ENCODE assay signal across 1 cellular context in the genomic region with DNA sequence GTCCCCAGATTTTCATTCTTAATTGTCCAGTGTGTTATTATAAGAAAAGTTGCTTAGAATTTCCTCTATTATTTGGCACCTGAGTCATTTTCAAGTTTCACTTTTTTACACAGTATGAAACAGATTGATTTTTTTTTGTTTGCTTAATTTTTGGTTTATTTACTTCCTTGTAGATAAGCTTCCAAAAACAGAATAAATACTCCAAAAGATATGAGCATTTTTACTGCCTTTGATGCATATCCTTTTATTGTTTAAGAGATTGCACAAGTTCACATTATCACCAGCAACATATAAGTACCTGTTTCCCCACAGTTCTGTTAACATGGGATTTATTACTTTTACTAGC.
TF ChIP-seq lines count a peak whose summit lies in the region.

No MANE protein-coding gene starts in this region.

TF ChIP-seq in HepG2, 621 proteins besides CTCF, POLR2A, EP300 and RAD21 (continued from another document and continues in another):
- TF ChIP-seq, protein P1, sequence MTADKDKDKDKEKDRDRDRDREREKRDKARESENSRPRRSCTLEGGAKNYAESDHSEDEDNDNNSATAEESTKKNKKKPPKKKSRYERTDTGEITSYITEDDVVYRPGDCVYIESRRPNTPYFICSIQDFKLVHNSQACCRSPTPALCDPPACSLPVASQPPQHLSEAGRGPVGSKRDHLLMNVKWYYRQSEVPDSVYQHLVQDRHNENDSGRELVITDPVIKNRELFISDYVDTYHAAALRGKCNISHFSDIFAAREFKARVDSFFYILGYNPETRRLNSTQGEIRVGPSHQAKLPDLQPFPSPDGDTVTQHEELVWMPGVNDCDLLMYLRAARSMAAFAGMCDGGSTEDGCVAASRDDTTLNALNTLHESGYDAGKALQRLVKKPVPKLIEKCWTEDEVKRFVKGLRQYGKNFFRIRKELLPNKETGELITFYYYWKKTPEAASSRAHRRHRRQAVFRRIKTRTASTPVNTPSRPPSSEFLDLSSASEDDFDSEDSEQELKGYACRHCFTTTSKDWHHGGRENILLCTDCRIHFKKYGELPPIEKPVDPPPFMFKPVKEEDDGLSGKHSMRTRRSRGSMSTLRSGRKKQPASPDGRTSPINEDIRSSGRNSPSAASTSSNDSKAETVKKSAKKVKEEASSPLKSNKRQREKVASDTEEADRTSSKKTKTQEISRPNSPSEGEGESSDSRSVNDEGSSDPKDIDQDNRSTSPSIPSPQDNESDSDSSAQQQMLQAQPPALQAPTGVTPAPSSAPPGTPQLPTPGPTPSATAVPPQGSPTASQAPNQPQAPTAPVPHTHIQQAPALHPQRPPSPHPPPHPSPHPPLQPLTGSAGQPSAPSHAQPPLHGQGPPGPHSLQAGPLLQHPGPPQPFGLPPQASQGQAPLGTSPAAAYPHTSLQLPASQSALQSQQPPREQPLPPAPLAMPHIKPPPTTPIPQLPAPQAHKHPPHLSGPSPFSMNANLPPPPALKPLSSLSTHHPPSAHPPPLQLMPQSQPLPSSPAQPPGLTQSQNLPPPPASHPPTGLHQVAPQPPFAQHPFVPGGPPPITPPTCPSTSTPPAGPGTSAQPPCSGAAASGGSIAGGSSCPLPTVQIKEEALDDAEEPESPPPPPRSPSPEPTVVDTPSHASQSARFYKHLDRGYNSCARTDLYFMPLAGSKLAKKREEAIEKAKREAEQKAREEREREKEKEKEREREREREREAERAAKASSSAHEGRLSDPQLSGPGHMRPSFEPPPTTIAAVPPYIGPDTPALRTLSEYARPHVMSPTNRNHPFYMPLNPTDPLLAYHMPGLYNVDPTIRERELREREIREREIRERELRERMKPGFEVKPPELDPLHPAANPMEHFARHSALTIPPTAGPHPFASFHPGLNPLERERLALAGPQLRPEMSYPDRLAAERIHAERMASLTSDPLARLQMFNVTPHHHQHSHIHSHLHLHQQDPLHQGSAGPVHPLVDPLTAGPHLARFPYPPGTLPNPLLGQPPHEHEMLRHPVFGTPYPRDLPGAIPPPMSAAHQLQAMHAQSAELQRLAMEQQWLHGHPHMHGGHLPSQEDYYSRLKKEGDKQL (CRISPR knock-in tag; IDR thresholded peaks at IDR 0.05; ENCODE audit: low read depth): 0 out of 2 replicates have a peak, but pooled peaks have one; percentile 22
- peak; percentile 46; the same call in 1 of the 2 replicates for TF ChIP-seq SOX13 (IDR thresholded peaks at IDR 0.05)
- TF ChIP-seq SOX13 (CRISPR knock-in tag; conservative IDR thresholded peaks at IDR 0.05 in 1 of 2, IDR thresholded peaks at IDR 0.05 in 1 of 2): peak in 1 of 2 experiments; percentile 92; a peak in 2 of 4 replicates
- TF ChIP-seq SP1 (IDR thresholded peaks at IDR 0.05): no peak
- no peak for TF ChIP-seq SP1 (CRISPR knock-in tag; IDR thresholded peaks at IDR 0.05)
- TF ChIP-seq SETDB1 (CRISPR knock-in tag; IDR thresholded peaks at IDR 0.05; ENCODE audit: borderline replicate concordance): no peak
- TF ChIP-seq TCF7 (IDR thresholded peaks at IDR 0.05; ENCODE audit: low read depth): peak; percentile 82; the same call in 1 of the 2 replicates
- peak; percentile 73 for TF ChIP-seq TCF7L2 (IDR thresholded peaks at IDR 0.05; ENCODE audit: low read depth, low read length)
- peak; percentile 77; the same call in 1 of the 2 replicates for TF ChIP-seq GATA4 (IDR thresholded peaks at IDR 0.05; ENCODE audit: borderline replicate concordance, low read depth)
- no peak for TF ChIP-seq ZFP37 (CRISPR knock-in tag; IDR thresholded peaks at IDR 0.05; ENCODE audit: borderline replicate concordance)
- peak; percentile 49; the same call in 1 of the 2 replicates for TF ChIP-seq MED1 (CRISPR knock-in tag; IDR thresholded peaks at IDR 0.05)
- TF ChIP-seq, protein P2, sequence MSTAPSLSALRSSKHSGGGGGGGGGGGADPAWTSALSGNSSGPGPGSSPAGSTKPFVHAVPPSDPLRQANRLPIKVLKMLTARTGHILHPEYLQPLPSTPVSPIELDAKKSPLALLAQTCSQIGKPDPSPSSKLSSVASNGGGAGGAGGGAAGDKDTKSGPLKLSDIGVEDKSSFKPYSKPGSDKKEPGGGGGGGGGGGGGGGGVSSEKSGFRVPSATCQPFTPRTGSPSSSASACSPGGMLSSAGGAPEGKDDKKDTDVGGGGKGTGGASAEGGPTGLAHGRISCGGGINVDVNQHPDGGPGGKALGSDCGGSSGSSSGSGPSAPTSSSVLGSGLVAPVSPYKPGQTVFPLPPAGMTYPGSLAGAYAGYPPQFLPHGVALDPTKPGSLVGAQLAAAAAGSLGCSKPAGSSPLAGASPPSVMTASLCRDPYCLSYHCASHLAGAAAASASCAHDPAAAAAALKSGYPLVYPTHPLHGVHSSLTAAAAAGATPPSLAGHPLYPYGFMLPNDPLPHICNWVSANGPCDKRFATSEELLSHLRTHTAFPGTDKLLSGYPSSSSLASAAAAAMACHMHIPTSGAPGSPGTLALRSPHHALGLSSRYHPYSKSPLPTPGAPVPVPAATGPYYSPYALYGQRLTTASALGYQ (CRISPR knock-in tag; IDR thresholded peaks at IDR 0.05): peak; percentile 56; the same call in 1 of the 2 replicates
- TF ChIP-seq, protein P3, sequence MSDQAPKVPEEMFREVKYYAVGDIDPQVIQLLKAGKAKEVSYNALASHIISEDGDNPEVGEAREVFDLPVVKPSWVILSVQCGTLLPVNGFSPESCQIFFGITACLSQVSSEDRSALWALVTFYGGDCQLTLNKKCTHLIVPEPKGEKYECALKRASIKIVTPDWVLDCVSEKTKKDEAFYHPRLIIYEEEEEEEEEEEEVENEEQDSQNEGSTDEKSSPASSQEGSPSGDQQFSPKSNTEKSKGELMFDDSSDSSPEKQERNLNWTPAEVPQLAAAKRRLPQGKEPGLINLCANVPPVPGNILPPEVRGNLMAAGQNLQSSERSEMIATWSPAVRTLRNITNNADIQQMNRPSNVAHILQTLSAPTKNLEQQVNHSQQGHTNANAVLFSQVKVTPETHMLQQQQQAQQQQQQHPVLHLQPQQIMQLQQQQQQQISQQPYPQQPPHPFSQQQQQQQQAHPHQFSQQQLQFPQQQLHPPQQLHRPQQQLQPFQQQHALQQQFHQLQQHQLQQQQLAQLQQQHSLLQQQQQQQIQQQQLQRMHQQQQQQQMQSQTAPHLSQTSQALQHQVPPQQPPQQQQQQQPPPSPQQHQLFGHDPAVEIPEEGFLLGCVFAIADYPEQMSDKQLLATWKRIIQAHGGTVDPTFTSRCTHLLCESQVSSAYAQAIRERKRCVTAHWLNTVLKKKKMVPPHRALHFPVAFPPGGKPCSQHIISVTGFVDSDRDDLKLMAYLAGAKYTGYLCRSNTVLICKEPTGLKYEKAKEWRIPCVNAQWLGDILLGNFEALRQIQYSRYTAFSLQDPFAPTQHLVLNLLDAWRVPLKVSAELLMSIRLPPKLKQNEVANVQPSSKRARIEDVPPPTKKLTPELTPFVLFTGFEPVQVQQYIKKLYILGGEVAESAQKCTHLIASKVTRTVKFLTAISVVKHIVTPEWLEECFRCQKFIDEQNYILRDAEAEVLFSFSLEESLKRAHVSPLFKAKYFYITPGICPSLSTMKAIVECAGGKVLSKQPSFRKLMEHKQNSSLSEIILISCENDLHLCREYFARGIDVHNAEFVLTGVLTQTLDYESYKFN (CRISPR knock-in tag; conservative IDR thresholded peaks at IDR 0.05): peak; percentile 73
- TF ChIP-seq ATF4 (CRISPR knock-in tag; IDR thresholded peaks at IDR 0.05): 0 out of 4 replicates have a peak, but pooled peaks of 1 of the 2 experiments have one; percentile 24
- no peak for TF ChIP-seq FOXP1 (IDR thresholded peaks at IDR 0.05)
- TF ChIP-seq FOXP1 (CRISPR knock-in tag; IDR thresholded peaks at IDR 0.05): peak; percentile 76; the same call in 1 of the 2 replicates
- peak; percentile 75 for TF ChIP-seq FOXA3 (CRISPR knock-in tag; IDR thresholded peaks at IDR 0.05)
- TF ChIP-seq NFE2L1 (CRISPR knock-in tag; IDR thresholded peaks at IDR 0.05; ENCODE audit: borderline replicate concordance): no peak
- TF ChIP-seq ONECUT2 (CRISPR knock-in tag; IDR thresholded peaks at IDR 0.05): peak; percentile 74
- TF ChIP-seq, protein P4, sequence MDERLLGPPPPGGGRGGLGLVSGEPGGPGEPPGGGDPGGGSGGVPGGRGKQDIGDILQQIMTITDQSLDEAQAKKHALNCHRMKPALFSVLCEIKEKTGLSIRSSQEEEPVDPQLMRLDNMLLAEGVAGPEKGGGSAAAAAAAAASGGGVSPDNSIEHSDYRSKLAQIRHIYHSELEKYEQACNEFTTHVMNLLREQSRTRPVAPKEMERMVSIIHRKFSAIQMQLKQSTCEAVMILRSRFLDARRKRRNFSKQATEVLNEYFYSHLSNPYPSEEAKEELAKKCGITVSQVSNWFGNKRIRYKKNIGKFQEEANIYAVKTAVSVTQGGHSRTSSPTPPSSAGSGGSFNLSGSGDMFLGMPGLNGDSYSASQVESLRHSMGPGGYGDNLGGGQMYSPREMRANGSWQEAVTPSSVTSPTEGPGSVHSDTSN (CRISPR knock-in tag; IDR thresholded peaks at IDR 0.05): no peak
- peak; percentile 62; the same call in 1 of the 2 replicates for TF ChIP-seq HMG20A (CRISPR knock-in tag; IDR thresholded peaks at IDR 0.05; ENCODE audit: borderline replicate concordance)
- TF ChIP-seq ZNF567 (CRISPR knock-in tag; IDR thresholded peaks at IDR 0.05; ENCODE audit: borderline replicate concordance): no peak
- TF ChIP-seq NCOA2 (CRISPR knock-in tag; IDR thresholded peaks at IDR 0.05): peak; percentile 84
- TF ChIP-seq GTF2F1 (IDR thresholded peaks at IDR 0.05; ENCODE audit: low read length): no peak
- no peak for TF ChIP-seq HIVEP1 (CRISPR knock-in tag; IDR thresholded peaks at IDR 0.05)
- TF ChIP-seq SIX1 (CRISPR knock-in tag; IDR thresholded peaks at IDR 0.05; ENCODE audit: borderline replicate concordance): peak; percentile 34; the same call in 1 of the 2 replicates
- TF ChIP-seq, protein P5, sequence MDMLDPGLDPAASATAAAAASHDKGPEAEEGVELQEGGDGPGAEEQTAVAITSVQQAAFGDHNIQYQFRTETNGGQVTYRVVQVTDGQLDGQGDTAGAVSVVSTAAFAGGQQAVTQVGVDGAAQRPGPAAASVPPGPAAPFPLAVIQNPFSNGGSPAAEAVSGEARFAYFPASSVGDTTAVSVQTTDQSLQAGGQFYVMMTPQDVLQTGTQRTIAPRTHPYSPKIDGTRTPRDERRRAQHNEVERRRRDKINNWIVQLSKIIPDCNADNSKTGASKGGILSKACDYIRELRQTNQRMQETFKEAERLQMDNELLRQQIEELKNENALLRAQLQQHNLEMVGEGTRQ (IDR thresholded peaks at IDR 0.05; ENCODE audit: low read depth, low read length): no peak
- TF ChIP-seq, protein P5 (CRISPR knock-in tag; IDR thresholded peaks at IDR 0.05; ENCODE audit: borderline replicate concordance): no peak
- TF ChIP-seq ZNF138 (CRISPR knock-in tag; IDR thresholded peaks at IDR 0.05; ENCODE audit: low read depth): no peak
- no peak for TF ChIP-seq ZNF382 (CRISPR knock-in tag; IDR thresholded peaks at IDR 0.05; ENCODE audit: borderline replicate concordance)
- TF ChIP-seq MIXL1 (CRISPR knock-in tag; IDR thresholded peaks at IDR 0.05): peak; percentile 63; the same call in 1 of the 2 replicates
- no peak for TF ChIP-seq HOXA9 (CRISPR knock-in tag; IDR thresholded peaks at IDR 0.05; ENCODE audit: borderline replicate concordance)
- no peak for TF ChIP-seq MED13 (CRISPR knock-in tag; IDR thresholded peaks at IDR 0.05)
- TF ChIP-seq CREB1 (IDR thresholded peaks at IDR 0.05): no peak
- peak; percentile 48; the same call in 1 of the 2 replicates for TF ChIP-seq CREB1 (CRISPR knock-in tag; IDR thresholded peaks at IDR 0.05)
- 0 out of 2 replicates have a peak, but pooled peaks have one; percentile 27 for TF ChIP-seq RCOR2 (CRISPR knock-in tag; IDR thresholded peaks at IDR 0.05)
- no peak for TF ChIP-seq NR0B2 (CRISPR knock-in tag; IDR thresholded peaks at IDR 0.05)
- peak; percentile 82 for TF ChIP-seq ARID5B (CRISPR knock-in tag; IDR thresholded peaks at IDR 0.05)
- TF ChIP-seq, protein P6, sequence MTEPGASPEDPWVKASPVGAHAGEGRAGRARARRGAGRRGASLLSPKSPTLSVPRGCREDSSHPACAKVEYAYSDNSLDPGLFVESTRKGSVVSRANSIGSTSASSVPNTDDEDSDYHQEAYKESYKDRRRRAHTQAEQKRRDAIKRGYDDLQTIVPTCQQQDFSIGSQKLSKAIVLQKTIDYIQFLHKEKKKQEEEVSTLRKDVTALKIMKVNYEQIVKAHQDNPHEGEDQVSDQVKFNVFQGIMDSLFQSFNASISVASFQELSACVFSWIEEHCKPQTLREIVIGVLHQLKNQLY (CRISPR knock-in tag; IDR thresholded peaks at IDR 0.05): peak; percentile 16; the same call in 1 of the 2 replicates
